1 cellular context compared by ENCODE assay signal in the genomic region with DNA sequence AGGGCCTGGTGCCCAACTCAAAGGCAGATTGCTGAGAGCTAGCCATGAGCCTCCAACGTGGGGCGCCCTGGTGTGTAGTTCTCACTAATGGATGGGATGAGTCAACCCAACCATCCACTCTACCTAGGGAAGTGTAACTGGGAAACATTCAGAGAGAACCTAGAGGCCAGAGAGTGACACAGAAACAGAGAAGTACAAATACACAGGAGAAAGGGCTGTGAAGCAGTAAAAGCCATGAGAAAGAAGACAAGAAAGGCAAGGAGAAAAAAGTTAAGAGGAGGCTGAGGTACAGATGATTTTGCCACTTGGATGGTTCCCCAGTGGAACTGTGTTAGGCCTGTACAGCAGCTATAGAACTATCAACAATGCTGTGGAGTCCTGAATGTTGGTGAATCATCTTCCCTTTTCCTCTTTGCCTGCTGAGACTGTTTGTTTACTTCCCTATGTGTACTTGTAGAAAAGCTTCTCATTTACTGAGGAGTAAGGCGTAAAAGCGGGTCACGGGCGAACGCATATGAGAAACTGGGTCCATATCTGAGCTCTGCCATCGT.
TF ChIP-seq lines count a peak whose summit lies in the region.

No MANE protein-coding gene starts in this region.

TF ChIP-seq in GM23338, 12 proteins besides CTCF, POLR2A, EP300 and RAD21 (continued from another document):
- TF ChIP-seq, protein P1, sequence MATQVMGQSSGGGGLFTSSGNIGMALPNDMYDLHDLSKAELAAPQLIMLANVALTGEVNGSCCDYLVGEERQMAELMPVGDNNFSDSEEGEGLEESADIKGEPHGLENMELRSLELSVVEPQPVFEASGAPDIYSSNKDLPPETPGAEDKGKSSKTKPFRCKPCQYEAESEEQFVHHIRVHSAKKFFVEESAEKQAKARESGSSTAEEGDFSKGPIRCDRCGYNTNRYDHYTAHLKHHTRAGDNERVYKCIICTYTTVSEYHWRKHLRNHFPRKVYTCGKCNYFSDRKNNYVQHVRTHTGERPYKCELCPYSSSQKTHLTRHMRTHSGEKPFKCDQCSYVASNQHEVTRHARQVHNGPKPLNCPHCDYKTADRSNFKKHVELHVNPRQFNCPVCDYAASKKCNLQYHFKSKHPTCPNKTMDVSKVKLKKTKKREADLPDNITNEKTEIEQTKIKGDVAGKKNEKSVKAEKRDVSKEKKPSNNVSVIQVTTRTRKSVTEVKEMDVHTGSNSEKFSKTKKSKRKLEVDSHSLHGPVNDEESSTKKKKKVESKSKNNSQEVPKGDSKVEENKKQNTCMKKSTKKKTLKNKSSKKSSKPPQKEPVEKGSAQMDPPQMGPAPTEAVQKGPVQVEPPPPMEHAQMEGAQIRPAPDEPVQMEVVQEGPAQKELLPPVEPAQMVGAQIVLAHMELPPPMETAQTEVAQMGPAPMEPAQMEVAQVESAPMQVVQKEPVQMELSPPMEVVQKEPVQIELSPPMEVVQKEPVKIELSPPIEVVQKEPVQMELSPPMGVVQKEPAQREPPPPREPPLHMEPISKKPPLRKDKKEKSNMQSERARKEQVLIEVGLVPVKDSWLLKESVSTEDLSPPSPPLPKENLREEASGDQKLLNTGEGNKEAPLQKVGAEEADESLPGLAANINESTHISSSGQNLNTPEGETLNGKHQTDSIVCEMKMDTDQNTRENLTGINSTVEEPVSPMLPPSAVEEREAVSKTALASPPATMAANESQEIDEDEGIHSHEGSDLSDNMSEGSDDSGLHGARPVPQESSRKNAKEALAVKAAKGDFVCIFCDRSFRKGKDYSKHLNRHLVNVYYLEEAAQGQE (IDR thresholded peaks at IDR 0.05; ENCODE audit: unreplicated experiment) = no peak
- TF ChIP-seq EZH2phosphoT487 (IDR thresholded peaks at IDR 0.05; ENCODE audit: unreplicated experiment) (no peak), POLR2AphosphoS5 (IDR thresholded peaks at IDR 0.05; ENCODE audit: low read depth) (no peak), CREB1 (CRISPR knock-in tag; IDR thresholded peaks at IDR 0.05; ENCODE audit: low read depth) (no peak), ZNF114 (CRISPR knock-in tag; IDR thresholded peaks at IDR 0.05) (no peak), ZNF331 (CRISPR knock-in tag; IDR thresholded peaks at IDR 0.05; ENCODE audit: low read depth) (no peak), STAT1 (IDR thresholded peaks at IDR 0.05; ENCODE audit: unreplicated experiment) (no peak), JUNB (IDR thresholded peaks at IDR 0.05; ENCODE audit: unreplicated experiment) (no peak)
- TF ChIP-seq, protein P2, sequence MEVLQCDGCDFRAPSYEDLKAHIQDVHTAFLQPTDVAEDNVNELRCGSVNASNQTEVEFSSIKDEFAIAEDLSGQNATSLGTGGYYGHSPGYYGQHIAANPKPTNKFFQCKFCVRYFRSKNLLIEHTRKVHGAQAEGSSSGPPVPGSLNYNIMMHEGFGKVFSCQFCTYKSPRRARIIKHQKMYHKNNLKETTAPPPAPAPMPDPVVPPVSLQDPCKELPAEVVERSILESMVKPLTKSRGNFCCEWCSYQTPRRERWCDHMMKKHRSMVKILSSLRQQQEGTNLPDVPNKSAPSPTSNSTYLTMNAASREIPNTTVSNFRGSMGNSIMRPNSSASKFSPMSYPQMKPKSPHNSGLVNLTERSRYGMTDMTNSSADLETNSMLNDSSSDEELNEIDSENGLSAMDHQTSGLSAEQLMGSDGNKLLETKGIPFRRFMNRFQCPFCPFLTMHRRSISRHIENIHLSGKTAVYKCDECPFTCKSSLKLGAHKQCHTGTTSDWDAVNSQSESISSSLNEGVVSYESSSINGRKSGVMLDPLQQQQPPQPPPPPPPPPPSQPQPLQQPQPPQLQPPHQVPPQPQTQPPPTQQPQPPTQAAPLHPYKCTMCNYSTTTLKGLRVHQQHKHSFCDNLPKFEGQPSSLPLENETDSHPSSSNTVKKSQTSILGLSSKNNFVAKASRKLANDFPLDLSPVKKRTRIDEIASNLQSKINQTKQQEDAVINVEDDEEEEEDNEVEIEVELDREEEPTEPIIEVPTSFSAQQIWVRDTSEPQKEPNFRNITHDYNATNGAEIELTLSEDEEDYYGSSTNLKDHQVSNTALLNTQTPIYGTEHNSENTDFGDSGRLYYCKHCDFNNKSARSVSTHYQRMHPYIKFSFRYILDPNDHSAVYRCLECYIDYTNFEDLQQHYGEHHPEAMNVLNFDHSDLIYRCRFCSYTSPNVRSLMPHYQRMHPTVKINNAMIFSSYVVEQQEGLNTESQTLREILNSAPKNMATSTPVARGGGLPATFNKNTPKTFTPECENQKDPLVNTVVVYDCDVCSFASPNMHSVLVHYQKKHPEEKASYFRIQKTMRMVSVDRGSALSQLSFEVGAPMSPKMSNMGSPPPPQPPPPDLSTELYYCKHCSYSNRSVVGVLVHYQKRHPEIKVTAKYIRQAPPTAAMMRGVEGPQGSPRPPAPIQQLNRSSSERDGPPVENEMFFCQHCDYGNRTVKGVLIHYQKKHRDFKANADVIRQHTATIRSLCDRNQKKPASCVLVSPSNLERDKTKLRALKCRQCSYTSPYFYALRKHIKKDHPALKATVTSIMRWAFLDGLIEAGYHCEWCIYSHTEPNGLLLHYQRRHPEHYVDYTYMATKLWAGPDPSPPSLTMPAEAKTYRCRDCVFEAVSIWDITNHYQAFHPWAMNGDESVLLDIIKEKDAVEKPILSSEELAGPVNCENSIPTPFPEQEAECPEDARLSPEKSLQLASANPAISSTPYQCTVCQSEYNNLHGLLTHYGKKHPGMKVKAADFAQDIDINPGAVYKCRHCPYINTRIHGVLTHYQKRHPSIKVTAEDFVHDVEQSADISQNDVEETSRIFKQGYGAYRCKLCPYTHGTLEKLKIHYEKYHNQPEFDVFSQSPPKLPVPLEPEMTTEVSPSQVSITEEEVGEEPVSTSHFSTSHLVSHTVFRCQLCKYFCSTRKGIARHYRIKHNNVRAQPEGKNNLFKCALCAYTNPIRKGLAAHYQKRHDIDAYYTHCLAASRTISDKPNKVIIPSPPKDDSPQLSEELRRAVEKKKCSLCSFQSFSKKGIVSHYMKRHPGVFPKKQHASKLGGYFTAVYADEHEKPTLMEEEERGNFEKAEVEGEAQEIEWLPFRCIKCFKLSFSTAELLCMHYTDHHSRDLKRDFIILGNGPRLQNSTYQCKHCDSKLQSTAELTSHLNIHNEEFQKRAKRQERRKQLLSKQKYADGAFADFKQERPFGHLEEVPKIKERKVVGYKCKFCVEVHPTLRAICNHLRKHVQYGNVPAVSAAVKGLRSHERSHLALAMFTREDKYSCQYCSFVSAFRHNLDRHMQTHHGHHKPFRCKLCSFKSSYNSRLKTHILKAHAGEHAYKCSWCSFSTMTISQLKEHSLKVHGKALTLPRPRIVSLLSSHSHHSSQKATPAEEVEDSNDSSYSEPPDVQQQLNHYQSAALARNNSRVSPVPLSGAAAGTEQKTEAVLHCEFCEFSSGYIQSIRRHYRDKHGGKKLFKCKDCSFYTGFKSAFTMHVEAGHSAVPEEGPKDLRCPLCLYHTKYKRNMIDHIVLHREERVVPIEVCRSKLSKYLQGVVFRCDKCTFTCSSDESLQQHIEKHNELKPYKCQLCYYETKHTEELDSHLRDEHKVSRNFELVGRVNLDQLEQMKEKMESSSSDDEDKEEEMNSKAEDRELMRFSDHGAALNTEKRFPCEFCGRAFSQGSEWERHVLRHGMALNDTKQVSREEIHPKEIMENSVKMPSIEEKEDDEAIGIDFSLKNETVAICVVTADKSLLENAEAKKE (CRISPR knock-in tag; IDR thresholded peaks at IDR 0.05) = no peak
- TF ChIP-seq, protein P3, sequence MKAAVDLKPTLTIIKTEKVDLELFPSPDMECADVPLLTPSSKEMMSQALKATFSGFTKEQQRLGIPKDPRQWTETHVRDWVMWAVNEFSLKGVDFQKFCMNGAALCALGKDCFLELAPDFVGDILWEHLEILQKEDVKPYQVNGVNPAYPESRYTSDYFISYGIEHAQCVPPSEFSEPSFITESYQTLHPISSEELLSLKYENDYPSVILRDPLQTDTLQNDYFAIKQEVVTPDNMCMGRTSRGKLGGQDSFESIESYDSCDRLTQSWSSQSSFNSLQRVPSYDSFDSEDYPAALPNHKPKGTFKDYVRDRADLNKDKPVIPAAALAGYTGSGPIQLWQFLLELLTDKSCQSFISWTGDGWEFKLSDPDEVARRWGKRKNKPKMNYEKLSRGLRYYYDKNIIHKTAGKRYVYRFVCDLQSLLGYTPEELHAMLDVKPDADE (IDR thresholded peaks at IDR 0.05) = no peak
TF ChIP-seq in GM23338: peak in this region for 0.
